Comparison of ENCODE assay signal across 8 cellular contexts in the genomic region with DNA sequence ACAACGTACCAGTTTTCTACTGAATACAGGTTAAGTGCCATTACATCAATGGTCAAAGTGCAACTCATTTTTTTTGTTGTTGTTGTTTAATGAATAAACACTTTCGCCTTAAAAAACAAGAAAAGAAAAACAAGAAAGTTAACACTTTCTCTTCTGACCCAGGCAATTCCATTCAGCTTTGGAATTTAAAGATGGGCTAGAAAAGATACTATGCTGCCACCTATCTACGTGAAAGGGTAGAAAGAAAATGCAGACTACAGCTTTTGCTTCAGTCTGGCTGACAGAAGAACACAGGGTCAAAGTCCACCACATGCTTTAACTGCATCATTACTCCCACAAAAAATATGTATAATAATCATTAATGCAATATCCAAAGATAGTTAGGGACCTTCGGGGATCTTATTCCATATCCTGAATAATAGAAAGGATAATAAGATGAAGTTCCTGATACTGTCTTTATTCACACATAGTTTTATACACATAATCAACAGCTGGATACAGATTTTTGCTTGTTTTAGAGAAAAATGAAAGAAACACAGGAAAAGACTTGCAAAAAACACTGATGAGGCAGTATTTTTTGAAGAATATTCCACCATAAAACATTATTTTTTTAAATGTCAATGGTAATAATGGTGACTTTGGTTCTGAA. TPM values are rescaled to one million over a fixed set of nuclear protein-coding genes. Genes with fewer than 3 reads are reported as not detected.
DNase-seq lines count a peak whose midpoint lies in the region; ATAC-seq and TF ChIP-seq lines count a peak whose summit lies in the region.

No MANE protein-coding gene starts in this region.

- TF ChIP-seq POLR2A in breast epithelium (IDR thresholded peaks at IDR 0.05) = no peak
- TF ChIP-seq POLR2A in vagina (IDR thresholded peaks at IDR 0.05) = no peak

- no peaks in the 10 kb centered on the region for H3K27me3 ChIP-seq in breast epithelium
- no peaks in the 10 kb centered on the region for H3K27me3 ChIP-seq in vagina

- peaks cover 16% of the 10 kb centered on the region for H3K36me3 Mint-ChIP-seq in MCF 10A (ENCODE audit: insufficient read depth, unreplicated experiment)

- H3K4me1 ChIP-seq in breast epithelium (no peaks in the 10 kb centered on the region), vagina (no peaks in the 10 kb centered on the region)

- no peak overlapping the region for H3K4me3 Mint-ChIP-seq in MCF 10A (ENCODE audit: unreplicated experiment)

- ATAC-seq in sciatic nerve (peak; percentile 48), GM21423 (IDR thresholded peaks at IDR 0.05; ENCODE audit: unreplicated experiment) (no peak), GM18858 (IDR thresholded peaks at IDR 0.05; ENCODE audit: unreplicated experiment) (no peak)

- POLR2A ChIA-PET in MCF 10A (lab: Yijun Ruan, JAX) = interaction anchor here (0.6 kb wide), 1 partner anchor 26 kb away, joined by 3 read pairs; no protein-coding TSS in a partner anchor

- H3K36me3 ChIP-seq in breast epithelium = no peaks in the 10 kb centered on the region
- peaks cover 6 to 7% of the 10 kb centered on the region in 2 donors for H3K36me3 ChIP-seq in vagina

- H3K4me1 Mint-ChIP-seq in MCF 10A (ENCODE audit: insufficient read depth, unreplicated experiment) = no peaks in the 10 kb centered on the region

- TF ChIP-seq CTCF in MCF 10A (IDR thresholded peaks at IDR 0.05; ENCODE audit: unreplicated experiment) = peak; percentile 31
- TF ChIP-seq CTCF in breast epithelium (IDR thresholded peaks at IDR 0.05) = no peak
- TF ChIP-seq CTCF in epithelial cell of esophagus (IDR thresholded peaks at IDR 0.05; ENCODE audit: insufficient read depth, low read depth, low read length, missing control alignments) = peak; percentile 56
- TF ChIP-seq CTCF in vagina (IDR thresholded peaks at IDR 0.05) = no peak

- intact Hi-C loops in MCF 10A (cut with micrococcal nuclease) = no loop called here
- intact Hi-C loops in breast epithelium (cut with DNase I; ENCODE audit: low total_unique reads) = no loop called here
- intact Hi-C loops in sciatic nerve (cut with DNase I) = no loop called here
- intact Hi-C loops in vagina (cut with DNase I) = no loop called here

- CTCF ChIA-PET in MCF 10A (lab: Yijun Ruan, JAX) = interaction anchor here (0.5 to 1.2 kb wide), 13 partner anchors 8 to 1301 kb away, joined by 3 to 6 read pairs (median 3); no protein-coding TSS in a partner anchor

- H3K9me3 ChIP-seq in breast epithelium (peaks cover 3 to 14% of the 10 kb centered on the region in 2 donors), vagina (peaks cover 11% of the 10 kb centered on the region)

- H3K9me3 Mint-ChIP-seq in MCF 10A (ENCODE audit: unreplicated experiment) = peaks cover 25% of the 10 kb centered on the region

- H3K4me3 ChIP-seq in breast epithelium = no peak overlapping the region
- no peak overlapping the region for H3K4me3 ChIP-seq in epithelial cell of esophagus (ENCODE audit: low read length)
- H3K4me3 ChIP-seq in vagina = no peak overlapping the region

- no peak overlapping the region for H3K27ac ChIP-seq in breast epithelium
- H3K27ac ChIP-seq in vagina = no peak overlapping the region

- H3K27me3 Mint-ChIP-seq in MCF 10A (ENCODE audit: insufficient read depth, unreplicated experiment) = no peaks in the 10 kb centered on the region

- peak; percentile 3 for DNase-seq in MCF 10A (ENCODE audit: unreplicated experiment)
- no peak for DNase-seq in breast epithelium (ENCODE audit: low spot score in 2 of 2)
- DNase-seq in NCI-H774 (lab: John Stamatoyannopoulos, UW) = peak; percentile 11
- DNase-seq in epithelial cell of esophagus (ENCODE audit: low read depth) = peak; percentile 20
- no peak for DNase-seq in sciatic nerve (ENCODE audit: low spot score)
- no peak for DNase-seq in vagina (ENCODE audit: extremely low spot score in 2 of 2)

- H3K27ac Mint-ChIP-seq in MCF 10A (ENCODE audit: low read depth, unreplicated experiment) = no peak overlapping the region

- no TSS peak for BruUV-seq in MCF 10A (replicated peaks; lab: Mats Ljungman, UMichigan)

RNA-seq across cellular contexts. Expression of a gene that starts 40.4 kb away (rescaled TPM):
- total RNA-seq in MCF 10A (2022) = 9.9 and 10.5 TPM in 2 replicates
- 10 to 100 TPM; 11.2 to 29.1 (median 11.5) TPM for total RNA-seq in breast epithelium
- 16.9 TPM for total RNA-seq in sciatic nerve
- total RNA-seq in vagina = 10.3 TPM

Comparison
In these comparisons a context has a peak if more than half of its experiments do, and no peak if none do; other contexts are left out.
1. DNase-seq: peak in MCF 10A (single experiment), NCI-H774 (single experiment) and epithelial cell of esophagus (single experiment); none in breast epithelium (0 of 2), sciatic nerve (single experiment) and vagina (0 of 2).
2. CTCF ChIP-seq: peak in MCF 10A (single experiment) and epithelial cell of esophagus (single experiment); none in breast epithelium (0 of 3) and vagina (0 of 3).